ENCODE assay signal across 15 cellular contexts in genomic region chr17:68657166-68657940, GRCh38. TPM values are rescaled to one million over a fixed set of nuclear protein-coding genes. Genes with fewer than 3 reads are reported as not detected.
"Had no signal": no experiment of that assay in that cellular context is flagged by ENCODE, and none has a peak within 500 bp of the region (broad histone marks: within the 10 kb centered on the region; RNA-seq: fewer than 3 reads in every experiment).

No MANE protein-coding gene starts in this region.

- H3K27me3 ChIP-seq: ascending aorta, esophagus squamous epithelium, tibial artery had no signal

- H3K9me3 ChIP-seq: ascending aorta, esophagus squamous epithelium, tibial artery had no signal

- DNase-seq: activated CD4-positive, alpha-beta T cell treated with anti-CD3 and anti-CD28 coated beads for 4 hours; activated CD8-positive, alpha-beta memory T cell treated with anti-CD3 and anti-CD28 coated beads, Interleukin-2, amount 50 U/mL, for 48 hours; activated CD8-positive, alpha-beta T cell treated with anti-CD3 and anti-CD28 coated beads, Interleukin-2, amount 10 ng/mL, durations not matched to agents 7 days and 5 days; activated naive CD8-positive, alpha-beta T cell treated with anti-CD3 and anti-CD28 coated beads, Interleukin-2, amount 50 U/mL, for 24 hours; esophagus squamous epithelium; retina; T-helper 1 cell; tibial artery had no signal

- H3K4me1 Mint-ChIP-seq: activated naive CD8-positive, alpha-beta T cell treated with anti-CD3 and anti-CD28 coated beads, Interleukin-2, amount 50 U/mL, for 24 hours; stimulated activated effector memory CD8-positive, alpha-beta T cell treated with anti-CD3 and anti-CD28 coated beads, Interleukin-12 subunit alpha, Interleukin-12 subunit beta, amount 100 ng/mL, for 72 hours had no signal

- H3K36me3 Mint-ChIP-seq: stimulated activated effector memory CD8-positive, alpha-beta T cell treated with anti-CD3 and anti-CD28 coated beads, Interleukin-12 subunit alpha, Interleukin-12 subunit beta, amount 100 ng/mL, for 72 hours had no signal

- H3K36me3 ChIP-seq: ascending aorta, esophagus squamous epithelium, tibial artery had no signal

- H3K4me3 ChIP-seq: ascending aorta, esophagus squamous epithelium, lung, smooth muscle cell, tibial artery had no signal

- H3K9me3 Mint-ChIP-seq: activated naive CD8-positive, alpha-beta T cell treated with anti-CD3 and anti-CD28 coated beads, Interleukin-2, amount 50 U/mL, for 24 hours; stimulated activated effector memory CD8-positive, alpha-beta T cell treated with anti-CD3 and anti-CD28 coated beads, Interleukin-12 subunit alpha, Interleukin-12 subunit beta, amount 100 ng/mL, for 72 hours had no signal

- H3K4me3 Mint-ChIP-seq: activated CD8-positive, alpha-beta T cell treated with anti-CD3 and anti-CD28 coated beads, Interleukin-2, amount 10 ng/mL, durations not matched to agents 7 days and 5 days; activated naive CD8-positive, alpha-beta T cell treated with anti-CD3 and anti-CD28 coated beads, Interleukin-2, amount 50 U/mL, for 24 hours; stimulated activated effector memory CD8-positive, alpha-beta T cell treated with anti-CD3 and anti-CD28 coated beads, Interleukin-12 subunit alpha, Interleukin-12 subunit beta, amount 100 ng/mL, for 72 hours had no signal

- H3K4me1 ChIP-seq: ascending aorta, parathyroid adenoma, tibial artery had no signal

- ATAC-seq: activated CD8-positive, alpha-beta T cell treated with anti-CD3 and anti-CD28 coated beads, Interleukin-2, amount 10 ng/mL, durations not matched to agents 7 days and 5 days; activated naive CD8-positive, alpha-beta T cell treated with anti-CD3 and anti-CD28 coated beads, Interleukin-2, amount 50 U/mL, for 24 hours; stimulated activated effector memory CD8-positive, alpha-beta T cell treated with anti-CD3 and anti-CD28 coated beads, Interleukin-12 subunit alpha, Interleukin-12 subunit beta, amount 100 ng/mL, for 72 hours had no signal

- FAIRE-seq: frontal cortex had no signal

- H3K27ac Mint-ChIP-seq: activated CD8-positive, alpha-beta T cell treated with anti-CD3 and anti-CD28 coated beads, Interleukin-2, amount 10 ng/mL, durations not matched to agents 7 days and 5 days; activated naive CD8-positive, alpha-beta T cell treated with anti-CD3 and anti-CD28 coated beads, Interleukin-2, amount 50 U/mL, for 24 hours; stimulated activated effector memory CD8-positive, alpha-beta T cell treated with anti-CD3 and anti-CD28 coated beads, Interleukin-12 subunit alpha, Interleukin-12 subunit beta, amount 100 ng/mL, for 72 hours had no signal

- H3K27ac ChIP-seq: ascending aorta, parathyroid adenoma, tibial artery had no signal

RNA-seq across cellular contexts. Expression of gene FAM20A, which starts 56.2 kb away (rescaled TPM):
- total RNA-seq: activated CD8-positive, alpha-beta T cell treated with anti-CD3 and anti-CD28 coated beads, Interleukin-2, amount 10 ng/mL, durations not matched to agents 7 days and 5 days had no signal
- polyA plus RNA-seq: neural cell had no signal
